In genomic region chr1:29645586-29645985, GRCh38 we compare ENCODE assay signal across 15 cellular contexts.
"Had no signal": no experiment of that assay in that cellular context is flagged by ENCODE, and none has a peak within 500 bp of the region (broad histone marks: within the 10 kb centered on the region; RNA-seq: fewer than 3 reads in every experiment).

No MANE protein-coding gene starts in this region.

- H3K4me3 Mint-ChIP-seq: activated naive CD8-positive, alpha-beta T cell treated with anti-CD3 and anti-CD28 coated beads for 36 hours; activated T-cell treated with anti-CD3 and anti-CD28 coated beads, Interleukin-2, amount 50 U/mL, for 4 hours; nephron had no signal

- H3K36me3 Mint-ChIP-seq: activated naive CD8-positive, alpha-beta T cell treated with anti-CD3 and anti-CD28 coated beads for 36 hours had no signal

- DNase-seq: activated naive CD4-positive, alpha-beta T cell; activated naive CD8-positive, alpha-beta T cell treated with anti-CD3 and anti-CD28 coated beads for 36 hours; activated T-cell treated with anti-CD3 and anti-CD28 coated beads, Interleukin-2, amount 50 U/mL, for 4 hours; central memory CD4-positive, alpha-beta T cell; glutamatergic neuron; left ventricle myocardium superior; mammary epithelial cell; midbrain; nucleus accumbens; stimulated activated CD4-positive, alpha-beta T cell treated with anti-CD3 and anti-CD28 coated beads, Interleukin-4, amount 100 ng/mL, for 24 hours; stimulated activated naive CD8-positive, alpha-beta T cell treated with anti-CD3 and anti-CD28 coated beads, Interleukin-15, Interleukin-2, amounts not matched to agents 100 U/mL and 50 U/mL, for 24 hours; T-helper 9 cell; upper lobe of right lung had no signal

- H3K27ac Mint-ChIP-seq: activated naive CD8-positive, alpha-beta T cell treated with anti-CD3 and anti-CD28 coated beads for 36 hours; activated T-helper 2 cell treated with anti-CD3 and anti-CD28 coated beads, Interferon-gamma antibody, Interleukin-2, Interleukin-4, amounts not matched to agents 10 μg/mL and 5 μg/mL and 100 μg/mL, durations not matched to agents 14 hours and 24 hours and 36 hours; nephron had no signal

- H3K4me1 Mint-ChIP-seq: activated naive CD8-positive, alpha-beta T cell treated with anti-CD3 and anti-CD28 coated beads for 36 hours had no signal

- H3K9me3 Mint-ChIP-seq: activated naive CD8-positive, alpha-beta T cell treated with anti-CD3 and anti-CD28 coated beads for 36 hours; activated T-cell treated with anti-CD3 and anti-CD28 coated beads, Interleukin-2, amount 50 U/mL, for 4 hours; activated T-helper 2 cell treated with anti-CD3 and anti-CD28 coated beads, Interferon-gamma antibody, Interleukin-2, Interleukin-4, amounts not matched to agents 10 μg/mL and 5 μg/mL and 100 μg/mL, durations not matched to agents 14 hours and 24 hours and 36 hours; nephron had no signal
